In genomic region chr3:194091897-194092296, GRCh38 we compare ENCODE assay signal across 1 cellular context. TPM values are rescaled to one million over a fixed set of nuclear protein-coding genes. Genes with fewer than 3 reads are reported as not detected.
"Had no signal": no experiment of that assay in that cellular context is flagged by ENCODE, and none has a peak within 500 bp of the region (broad histone marks: within the 10 kb centered on the region; RNA-seq: fewer than 3 reads in every experiment).

No MANE protein-coding gene starts in this region.

RNA-seq across cellular contexts. Expression of gene HES1, which starts 44.1 kb away (rescaled TPM):
- polyA plus RNA-seq: immature natural killer cell had no signal
